Comparison of ENCODE assay signal across 8 cellular contexts in genomic region chr12:52036587-52037171, GRCh38. TPM values are rescaled to one million over a fixed set of nuclear protein-coding genes. Genes with fewer than 3 reads are reported as not detected.
DNase-seq lines count a peak whose midpoint lies in the region; ATAC-seq, FAIRE-seq and TF ChIP-seq lines count a peak whose summit lies in the region.

No MANE protein-coding gene starts in this region.

- H3K9me3 ChIP-seq in endodermal cell (ENCODE audit: control insufficient read depth, low read length), result no peaks in the 10 kb centered on the region

- H3K27ac Mint-ChIP-seq in endodermal cell, result peak overlapping the region; percentile 82
- H3K27ac Mint-ChIP-seq in mesothelial cell of epicardium, result no peak overlapping the region

- TF ChIP-seq CTCF in endodermal cell (conservative IDR thresholded peaks at IDR 0.05), result no peak
- TF ChIP-seq CTCF in mesothelial cell of epicardium (IDR thresholded peaks at IDR 0.05; ENCODE audit: unreplicated experiment), result no peak

- H3K36me3 ChIP-seq in endodermal cell (ENCODE audit: control insufficient read depth, insufficient read depth, low read length), result no peaks in the 10 kb centered on the region

- peak; percentile 65 for DNase-seq in GM12891 (ENCODE audit: insufficient read length, low spot score)
- peak; percentile 89 for DNase-seq in NCI-H69 (lab: John Stamatoyannopoulos, UW)
- DNase-seq in activated CD8-positive, alpha-beta memory T cell treated with anti-CD3 and anti-CD28 coated beads, Interleukin-2, amount 50 U/mL, for 48 hours, result peak; percentile 89
- peak; percentile 91 for DNase-seq in endodermal cell
- peak; percentile 78 to 85 for DNase-seq in mesothelial cell of epicardium (ENCODE audit: low spot score in 2 of 2, unreplicated experiment in 2 of 2)
- peak; percentile 77 to 85 for DNase-seq in stimulated activated CD8-positive, alpha-beta memory T cell treated with anti-CD3 and anti-CD28 coated beads, Interleukin-2, amount 100 ng/mL, for 1 hour (ENCODE audit: low read depth in 2 of 2)

- 14 to 22% methylated on average over 14 to 53 of the region's 53 CpGs for WGBS in endodermal cell (ENCODE audit: insufficient coverage in 1 of 2, insufficient read length in 1 of 2), 2 experiments

- H3K36me3 Mint-ChIP-seq in endodermal cell (ENCODE audit: low read depth), result no peaks in the 10 kb centered on the region
- H3K36me3 Mint-ChIP-seq in mesothelial cell of epicardium, result no peaks in the 10 kb centered on the region

- H3K4me3 Mint-ChIP-seq in endodermal cell (peak overlapping the region; percentile 76), mesothelial cell of epicardium (peak overlapping the region; percentile 61)

- H3K27me3 ChIP-seq in endodermal cell (ENCODE audit: control insufficient read depth, insufficient read depth, low read length, poor library complexity, severe bottlenecking), result peaks cover 20% of the 10 kb centered on the region

- no peaks in the 10 kb centered on the region for H3K4me1 ChIP-seq in endodermal cell (ENCODE audit: control insufficient read depth, insufficient read depth, low read length)

- TF ChIP-seq POLR2A in GM12891 (IDR thresholded peaks at IDR 0.05; ENCODE audit: low read depth, low read length), result no peak

- peaks cover 25% of the 10 kb centered on the region for H3K27me3 Mint-ChIP-seq in endodermal cell (ENCODE audit: insufficient read depth)
- peaks cover 29% of the 10 kb centered on the region for H3K27me3 Mint-ChIP-seq in mesothelial cell of epicardium (ENCODE audit: low read depth)

- FAIRE-seq in GM12891 (lab: Jason Lieb, UNC), result no peak

- H3K9ac ChIP-seq in endodermal cell (ENCODE audit: extremely low read depth, low read length, poor library complexity, severe bottlenecking), result peak overlapping the region; percentile 39

- H3K4me1 Mint-ChIP-seq in endodermal cell (peaks cover 15% of the 10 kb centered on the region), mesothelial cell of epicardium (peaks cover 29% of the 10 kb centered on the region)

- peak; percentile 43 for ATAC-seq in HG02885 (IDR thresholded peaks at IDR 0.05; ENCODE audit: poor library complexity, unreplicated experiment)
- no peak for ATAC-seq in GM18519 (IDR thresholded peaks at IDR 0.05; ENCODE audit: low FRiP score, unreplicated experiment)

- peak overlapping the region; percentile 38 for H3K4me3 ChIP-seq in endodermal cell (ENCODE audit: low read length)

- H3K9me3 Mint-ChIP-seq in endodermal cell (no peaks in the 10 kb centered on the region), mesothelial cell of epicardium (no peaks in the 10 kb centered on the region)

- no peak overlapping the region for H3K27ac ChIP-seq in endodermal cell (ENCODE audit: low read depth, low read length)

TF ChIP-seq in GM12891, 5 proteins besides CTCF, POLR2A, EP300 and RAD21:
- TF ChIP-seq PAX5 (IDR thresholded peaks at IDR 0.05; ENCODE audit: insufficient read depth, low read length, severe bottlenecking) (peak; percentile 92), TAF1 (IDR thresholded peaks at IDR 0.05; ENCODE audit: low read depth, low read length) (no peak)

RNA-seq across cellular contexts. Expression of gene NR4A1, which starts 14.6 kb away (rescaled TPM):
- polyA plus RNA-seq in GM12891 (2012; ENCODE audit: low read depth, missing spikeins), result 22.3 TPM
- total RNA-seq in endodermal cell, result 10 to 100 TPM; 17.7 to 18.4 TPM
- polyA plus RNA-seq in endodermal cell (2013, experiment 1 of 2), result 21.3 TPM
- polyA plus RNA-seq in endodermal cell (2013, experiment 2 of 2), result 17.6 TPM
- total RNA-seq in mesothelial cell of epicardium, result 138 to 141 TPM (median 141 TPM) in 3 replicates

RNA-seq across cellular contexts. Expression of gene TAMALIN, which starts 29.9 kb away (rescaled TPM):
- 1.3 TPM for polyA plus RNA-seq in GM12891 (2012; ENCODE audit: low read depth, missing spikeins)
- total RNA-seq in endodermal cell (1 to 10 TPM; 4.4 to 9.1 TPM), mesothelial cell of epicardium (20.3 to 24.3 TPM (median 22.0 TPM) in 3 replicates)
- polyA plus RNA-seq in endodermal cell (2013, experiment 1 of 2), result 16.3 TPM
- polyA plus RNA-seq in endodermal cell (2013, experiment 2 of 2), result 13.2 TPM

RNA-seq across cellular contexts. Expression of gene ATG101, which starts 33.1 kb away (rescaled TPM):
- 34.1 TPM for polyA plus RNA-seq in GM12891 (2012; ENCODE audit: low read depth, missing spikeins)
- 10 to 100 TPM; 32.1 TPM for total RNA-seq in endodermal cell
- polyA plus RNA-seq in endodermal cell (2013, experiment 1 of 2), result 22.8 TPM
- 18.9 TPM for polyA plus RNA-seq in endodermal cell (2013, experiment 2 of 2)
- total RNA-seq in mesothelial cell of epicardium, result 29.4 to 32.8 TPM (median 32.6 TPM) in 3 replicates

RNA-seq across cellular contexts. Expression of gene SMIM41, which starts 42.8 kb away (rescaled TPM):
- polyA plus RNA-seq in GM12891 (2012; ENCODE audit: low read depth, missing spikeins), result not detected
- not detected for total RNA-seq in endodermal cell
- polyA plus RNA-seq in endodermal cell (2013, experiment 1 of 2), result not detected
- polyA plus RNA-seq in endodermal cell (2013, experiment 2 of 2), result not detected
- total RNA-seq in mesothelial cell of epicardium, result 0.16 TPM in 1 of 3 replicates, not detected in the others
